8 cellular contexts compared by ENCODE assay signal in genomic region chr5:133132717-133133116, GRCh38.
"Had no signal": no experiment of that assay in that cellular context is flagged by ENCODE, and none has a peak within 500 bp of the region (broad histone marks: within the 10 kb centered on the region; RNA-seq: fewer than 3 reads in every experiment).

No MANE protein-coding gene starts in this region.

- H3K4me1 ChIP-seq: HAP-1 had no signal

- H3K27ac ChIP-seq: GM23248 had no signal

- H3K9me3 ChIP-seq: HAP-1 had no signal

- H3K9me3 Mint-ChIP-seq: HFFc6 had no signal

- H2AFZ ChIP-seq: GM23248 had no signal

- H3K9ac ChIP-seq: GM23248 had no signal

- H3K27ac Mint-ChIP-seq: HFFc6 had no signal

- ATAC-seq: HCT116, K562 had no signal

- DNase-seq: GM23248, GOT3, H7, HFFc6, IMR-90 had no signal

- H3K36me3 ChIP-seq: HAP-1 had no signal

- H3K4me3 Mint-ChIP-seq: HFFc6 had no signal

- H3K4me3 ChIP-seq: GM23248, HAP-1, K562 had no signal
